ENCODE assay signal across 19 cellular contexts in genomic region chr5:9239071-9239470, GRCh38.
A peak's percentile ranks its signal among the peaks of the same experiment; 100 is the strongest.
DNase-seq lines count a peak whose midpoint lies in the region; ATAC-seq, FAIRE-seq and TF ChIP-seq lines count a peak whose summit lies in the region.
"Had no signal": no experiment of that assay in that cellular context is flagged by ENCODE, and none has a peak within 500 bp of the region (broad histone marks: within the 10 kb centered on the region; RNA-seq: fewer than 3 reads in every experiment).

No MANE protein-coding gene starts in this region.

- DNase-seq in GM04504 (ENCODE audit: low read depth), result peak; percentile 23
- peak; percentile 67 for DNase-seq in SK-MEL-5 (ENCODE audit: low read depth, low spot score)
- DNase-seq in fibroblast of the aortic adventitia (ENCODE audit: low read depth), result peak; percentile 66
- peak; percentile 37 for DNase-seq in retinal pigment epithelial cell (ENCODE audit: low read depth)
- no peak for DNase-seq in dorsolateral prefrontal cortex
- no peak for DNase-seq in gastrocnemius medialis
- no peak for DNase-seq in CD4-positive, alpha-beta memory T cell
- DNase-seq in D721Med (ENCODE audit: insufficient read length, low spot score), result no peak
- DNase-seq: activated CD4-positive, alpha-beta memory T cell treated with anti-CD3 and anti-CD28 coated beads for 36 hours; activated naive CD8-positive, alpha-beta T cell treated with anti-CD3 and anti-CD28 coated beads for 36 hours; activated T-cell treated with anti-CD3 and anti-CD28 coated beads, Interleukin-2, amount 50 U/mL, for 4 hours; caudate nucleus; left cardiac atrium; NCI-H2081 treated with DMSO at 0.1 percent for 48 hours; NCI-H748 treated with DMSO at 0.1 percent for 48 hours; nucleus accumbens; thyroid gland had no signal

- no peaks in the 10 kb centered on the region for H3K27me3 Mint-ChIP-seq in CD4-positive, alpha-beta memory T cell
- H3K27me3 Mint-ChIP-seq: activated CD4-positive, alpha-beta memory T cell treated with anti-CD3 and anti-CD28 coated beads for 36 hours; activated naive CD8-positive, alpha-beta T cell treated with anti-CD3 and anti-CD28 coated beads for 36 hours had no signal

- H3K4me3 Mint-ChIP-seq in CD4-positive, alpha-beta memory T cell, result no peak overlapping the region
- H3K4me3 Mint-ChIP-seq: activated CD4-positive, alpha-beta memory T cell treated with anti-CD3 and anti-CD28 coated beads for 36 hours; activated naive CD8-positive, alpha-beta T cell treated with anti-CD3 and anti-CD28 coated beads for 36 hours; activated T-cell treated with anti-CD3 and anti-CD28 coated beads, Interleukin-2, amount 50 U/mL, for 4 hours had no signal

- in situ Hi-C loops in SK-MEL-5 (cut with HindIII; ENCODE audit: low pct_unique_long_range_greater_than_20kb, low sequenced_read_pairs) (no loop called here), gastrocnemius medialis (cut with MboI; ENCODE audit: low sequenced_read_pairs in 4 of 4) (no loop called here)

- TF ChIP-seq CTCF in fibroblast of the aortic adventitia (IDR thresholded peaks at IDR 0.05; ENCODE audit: insufficient read depth, low read length), result no peak
- TF ChIP-seq CTCF in retinal pigment epithelial cell (conservative IDR thresholded peaks at IDR 0.05; ENCODE audit: low read depth, low read length), result no peak
- no peak for TF ChIP-seq CTCF in dorsolateral prefrontal cortex (IDR thresholded peaks at IDR 0.05 in 54 of 56, conservative IDR thresholded peaks at IDR 0.05 in 2 of 56; ENCODE audit: low read depth in 1 of 56, partially characterized antibody in 56 of 56)
- TF ChIP-seq CTCF in gastrocnemius medialis (IDR thresholded peaks at IDR 0.05 in 4 of 5, conservative IDR thresholded peaks at IDR 0.05 in 1 of 5), result no peak
- TF ChIP-seq CTCF in D721Med (IDR thresholded peaks at IDR 0.05; ENCODE audit: insufficient read depth, missing control alignments), result no peak

- H3K4me3 ChIP-seq in fibroblast of the aortic adventitia (ENCODE audit: low read depth, low read length), result no peak overlapping the region
- H3K4me3 ChIP-seq in retinal pigment epithelial cell (ENCODE audit: low read length), result no peak overlapping the region
- no peak overlapping the region for H3K4me3 ChIP-seq in dorsolateral prefrontal cortex
- H3K4me3 ChIP-seq in gastrocnemius medialis, result no peak overlapping the region
- no peak overlapping the region for H3K4me3 ChIP-seq in CD4-positive, alpha-beta memory T cell (ENCODE audit: low read length in 2 of 2)
- H3K4me3 ChIP-seq: BLaER1, skin epidermis, thyroid gland had no signal

- H3K36me3 ChIP-seq in gastrocnemius medialis, result no peaks in the 10 kb centered on the region
- H3K36me3 ChIP-seq in CD4-positive, alpha-beta memory T cell (ENCODE audit: insufficient read depth, low read length), result no peaks in the 10 kb centered on the region
- H3K36me3 ChIP-seq: BLaER1, thyroid gland had no signal

- intact Hi-C loops in dorsolateral prefrontal cortex (cut with DNase I), result loop anchor here in 1 of 2 donors (5.0 kb wide), 1 partner anchor 98 kb away; no protein-coding TSS in a partner anchor
- intact Hi-C loops in gastrocnemius medialis (cut with DNase I; ENCODE audit: low total_unique reads), result no loop called here
- intact Hi-C loops in CD4-positive, alpha-beta memory T cell (cut with micrococcal nuclease), result no loop called here

- no peak for FAIRE-seq in D721Med (lab: Jason Lieb, UNC)

- no peaks in the 10 kb centered on the region for H3K4me1 Mint-ChIP-seq in CD4-positive, alpha-beta memory T cell
- H3K4me1 Mint-ChIP-seq: activated naive CD8-positive, alpha-beta T cell treated with anti-CD3 and anti-CD28 coated beads for 36 hours had no signal

- H3K9me3 Mint-ChIP-seq in CD4-positive, alpha-beta memory T cell, result peaks cover 0 to 6% (median 2%) of the 10 kb centered on the region in 8 donors
- H3K9me3 Mint-ChIP-seq: activated CD4-positive, alpha-beta memory T cell treated with anti-CD3 and anti-CD28 coated beads for 36 hours; activated naive CD8-positive, alpha-beta T cell treated with anti-CD3 and anti-CD28 coated beads for 36 hours; activated T-cell treated with anti-CD3 and anti-CD28 coated beads, Interleukin-2, amount 50 U/mL, for 4 hours had no signal

- no peak for TF ChIP-seq POLR2A in gastrocnemius medialis (IDR thresholded peaks at IDR 0.05)

- H3K27ac ChIP-seq in dorsolateral prefrontal cortex (no peak overlapping the region), gastrocnemius medialis (no peak overlapping the region)
- H3K27ac ChIP-seq in CD4-positive, alpha-beta memory T cell (ENCODE audit: low read depth, low read length), result no peak overlapping the region
- H3K27ac ChIP-seq: BLaER1, skin epidermis, thyroid gland had no signal

- H3K9me3 ChIP-seq in gastrocnemius medialis, result no peaks in the 10 kb centered on the region
- H3K9me3 ChIP-seq in CD4-positive, alpha-beta memory T cell (ENCODE audit: control insufficient read depth in 1 of 2, low read length in 2 of 2), result no peaks in the 10 kb centered on the region
- H3K9me3 ChIP-seq: BLaER1, thyroid gland had no signal

- H3K27me3 ChIP-seq in dorsolateral prefrontal cortex (no peaks in the 10 kb centered on the region), gastrocnemius medialis (no peaks in the 10 kb centered on the region)
- no peaks in the 10 kb centered on the region for H3K27me3 ChIP-seq in CD4-positive, alpha-beta memory T cell (ENCODE audit: insufficient read depth, low read length)
- H3K27me3 ChIP-seq: BLaER1, thyroid gland had no signal

- POLR2A ChIA-PET in CD4-positive, alpha-beta memory T cell (lab: Charles Lee; ENCODE audit: partially characterized antibody), result no interaction called here

- no peak for ATAC-seq in gastrocnemius medialis
- ATAC-seq: activated T-cell treated with anti-CD3 and anti-CD28 coated beads, Interleukin-2, amount 50 U/mL, for 4 hours; left cardiac atrium had no signal

- H3K36me3 Mint-ChIP-seq in CD4-positive, alpha-beta memory T cell, result no peaks in the 10 kb centered on the region
- H3K36me3 Mint-ChIP-seq: activated CD4-positive, alpha-beta memory T cell treated with anti-CD3 and anti-CD28 coated beads for 36 hours; activated naive CD8-positive, alpha-beta T cell treated with anti-CD3 and anti-CD28 coated beads for 36 hours had no signal

- no peak overlapping the region for H3K27ac Mint-ChIP-seq in CD4-positive, alpha-beta memory T cell
- H3K27ac Mint-ChIP-seq: activated CD4-positive, alpha-beta memory T cell treated with anti-CD3 and anti-CD28 coated beads for 36 hours; activated naive CD8-positive, alpha-beta T cell treated with anti-CD3 and anti-CD28 coated beads for 36 hours had no signal

- H3K4me1 ChIP-seq in gastrocnemius medialis, result no peaks in the 10 kb centered on the region
- H3K4me1 ChIP-seq in CD4-positive, alpha-beta memory T cell (ENCODE audit: insufficient read depth, low read length), result no peaks in the 10 kb centered on the region
- H3K4me1 ChIP-seq: BLaER1, thyroid gland had no signal

- CTCF ChIA-PET in CD4-positive, alpha-beta memory T cell (lab: Charles Lee; ENCODE audit: partially characterized antibody), result no interaction called here

Comparison
In these comparisons a context has a peak if more than half of its experiments do, and no peak if none do; other contexts are left out.
1. DNase-seq: peak in GM04504 (single experiment), SK-MEL-5 (single experiment), fibroblast of the aortic adventitia (single experiment) and retinal pigment epithelial cell (single experiment); none in dorsolateral prefrontal cortex (0 of 10), gastrocnemius medialis (0 of 2), CD4-positive, alpha-beta memory T cell (0 of 5) and D721Med (single experiment).